ENCODE assay signal across 1 cellular context in the genomic region with DNA sequence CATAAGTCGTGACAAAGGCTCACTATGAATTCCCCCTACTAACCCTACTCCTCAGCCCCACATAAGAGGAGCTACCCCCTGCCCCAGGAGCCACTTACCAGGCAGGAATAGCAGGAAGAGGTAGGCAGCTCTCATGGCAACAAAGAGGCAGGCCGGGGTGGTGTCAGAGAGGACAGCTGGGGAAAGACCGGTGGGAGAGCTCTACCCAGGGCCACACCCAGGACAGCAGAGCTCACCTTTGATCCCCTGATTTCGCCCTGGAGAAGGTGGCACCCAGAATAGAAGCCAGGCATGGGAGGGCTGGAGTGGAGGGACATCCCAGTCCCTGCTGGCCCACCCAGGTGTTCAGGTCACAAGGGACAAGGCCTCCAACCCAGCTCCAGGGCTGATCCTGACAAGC.
TF ChIP-seq lines count a peak whose summit lies in the region.

No MANE protein-coding gene starts in this region.

TF ChIP-seq in neural cell, 6 proteins besides CTCF, POLR2A, EP300 and RAD21 (continued from another document):
- TF ChIP-seq REST (IDR thresholded peaks at IDR 0.05; ENCODE audit: borderline replicate concordance) = no peak
